Comparison of ENCODE assay signal across 10 cellular contexts in genomic region chr3:114624047-114624445, GRCh38.
DNase-seq lines count a peak whose midpoint lies in the region; ATAC-seq and TF ChIP-seq lines count a peak whose summit lies in the region.
"Had no signal": no experiment of that assay in that cellular context is flagged by ENCODE, and none has a peak within 500 bp of the region (broad histone marks: within the 10 kb centered on the region; RNA-seq: fewer than 3 reads in every experiment).

No MANE protein-coding gene starts in this region.

- H3K36me3 ChIP-seq in kidney epithelial cell (ENCODE audit: control insufficient read depth, insufficient read depth, low read length), result no peaks in the 10 kb centered on the region
- no peaks in the 10 kb centered on the region for H3K36me3 ChIP-seq in smooth muscle cell (ENCODE audit: low read depth)

- ATAC-seq in HG03159 (IDR thresholded peaks at IDR 0.05; ENCODE audit: unreplicated experiment), result no peak
- no peak for ATAC-seq in HG03378 (IDR thresholded peaks at IDR 0.05; ENCODE audit: unreplicated experiment)
- no peak for ATAC-seq in HG02610 (IDR thresholded peaks at IDR 0.05; ENCODE audit: unreplicated experiment)

- peaks cover 3% of the 10 kb centered on the region for H3K4me1 ChIP-seq in smooth muscle cell (ENCODE audit: low read depth)

- TF ChIP-seq CTCF in MCF 10A (IDR thresholded peaks at IDR 0.05; ENCODE audit: unreplicated experiment) (no peak), kidney epithelial cell (IDR thresholded peaks at IDR 0.05; ENCODE audit: insufficient read depth, low read length, poor library complexity, severe bottlenecking) (no peak), smooth muscle cell (IDR thresholded peaks at IDR 0.05; ENCODE audit: borderline replicate concordance, insufficient read depth, poor library complexity, severe bottlenecking) (no peak)

- H3K27me3 Mint-ChIP-seq in MCF 10A (ENCODE audit: insufficient read depth, unreplicated experiment), result no peaks in the 10 kb centered on the region

- peak overlapping the region; percentile 86 for H3K4me2 ChIP-seq in smooth muscle cell

- BruUV-seq in MCF 10A (replicated peaks; lab: Mats Ljungman, UMichigan), result no TSS peak

- H3K27ac ChIP-seq in smooth muscle cell (ENCODE audit: low read depth), result peak overlapping the region; percentile 99

- peak overlapping the region; percentile 95 for H3K9ac ChIP-seq in smooth muscle cell (ENCODE audit: low read depth)

- POLR2A ChIA-PET in MCF 10A (lab: Yijun Ruan, JAX), result interaction anchor here (1.0 kb wide), 1 partner anchor 14 kb away, joined by 3 read pairs; no protein-coding TSS in a partner anchor

- no peaks in the 10 kb centered on the region for H4K20me1 ChIP-seq in smooth muscle cell (ENCODE audit: low read depth)

- H3K27me3 ChIP-seq in kidney epithelial cell (ENCODE audit: control insufficient read depth, insufficient read depth, low read length) (no peaks in the 10 kb centered on the region), smooth muscle cell (ENCODE audit: low read depth) (no peaks in the 10 kb centered on the region)

- peak overlapping the region; percentile 45 for H3K4me3 ChIP-seq in kidney epithelial cell (ENCODE audit: low read depth, low read length)
- peak overlapping the region; percentile 47 for H3K4me3 ChIP-seq in smooth muscle cell

- H3K4me3 Mint-ChIP-seq in MCF 10A (ENCODE audit: unreplicated experiment), result peak overlapping the region; percentile 48

- H2AFZ ChIP-seq in smooth muscle cell (ENCODE audit: low read depth), result peak overlapping the region; percentile 64

- intact Hi-C loops in MCF 10A (cut with micrococcal nuclease), result no loop called here

- no peaks in the 10 kb centered on the region for H3K9me3 ChIP-seq in smooth muscle cell (replicated peaks; ENCODE audit: low read depth)

- peak overlapping the region; percentile 82 for H3K27ac Mint-ChIP-seq in MCF 10A (ENCODE audit: low read depth, unreplicated experiment)

- peaks cover 21% of the 10 kb centered on the region for H3F3A ChIP-seq in smooth muscle cell (ENCODE audit: low read depth)

- peaks cover 5% of the 10 kb centered on the region for H3K36me3 Mint-ChIP-seq in MCF 10A (ENCODE audit: insufficient read depth, unreplicated experiment)

- H3K9me3 Mint-ChIP-seq in MCF 10A (ENCODE audit: unreplicated experiment), result no peaks in the 10 kb centered on the region

- DNase-seq in GM03348 (ENCODE audit: low spot score) (peak; percentile 42), MCF 10A (ENCODE audit: unreplicated experiment) (peak; percentile 12), kidney epithelial cell (ENCODE audit: low read depth) (no peak), smooth muscle cell (lab: John Stamatoyannopoulos, UW; ENCODE audit: unreplicated experiment) (no peak), T-helper 2 cell (no peak)
- DNase-seq: activated effector memory CD4-positive, alpha-beta T cell treated with anti-CD3 and anti-CD28 coated beads, Interleukin-2, amount 50 U/mL, for 16 hours; NCI-H1694 treated with DMSO at 0.1 percent for 48 hours had no signal

- WGBS in smooth muscle cell (ENCODE audit: low lambda C conversion rate), result 15% methylated on average over 6 of the region's 6 CpGs

- H3K79me2 ChIP-seq in smooth muscle cell (ENCODE audit: low read depth), result no peaks in the 10 kb centered on the region

- H3K4me1 Mint-ChIP-seq in MCF 10A (ENCODE audit: insufficient read depth, unreplicated experiment), result peaks cover 20% of the 10 kb centered on the region

- CTCF ChIA-PET in MCF 10A (lab: Yijun Ruan, JAX), result interaction anchor here (0.6 to 0.7 kb wide), 2 partner anchors 53 to 77 kb away, joined by 3 read pairs; no protein-coding TSS in a partner anchor

Comparison
In these comparisons a context has a peak if more than half of its experiments do, and no peak if none do; other contexts are left out.
1. DNase-seq: peak in GM03348 (single experiment) and MCF 10A (single experiment); none in kidney epithelial cell (single experiment), smooth muscle cell (single experiment) and T-helper 2 cell (0 of 5).